Comparison of ENCODE assay signal across 3 cellular contexts in genomic region chrX:85026170-85026569, GRCh38.
TF ChIP-seq lines count a peak whose summit lies in the region.

No MANE protein-coding gene starts in this region.

TF ChIP-seq in A549, 52 proteins besides CTCF, POLR2A, EP300 and RAD21:
- TF ChIP-seq EHF (CRISPR knock-in tag; IDR thresholded peaks at IDR 0.05), result no peak
- no peak for TF ChIP-seq RARB (CRISPR knock-in tag; IDR thresholded peaks at IDR 0.05)
- TF ChIP-seq CBX8 (IDR thresholded peaks at IDR 0.05), result no peak
- TF ChIP-seq RCOR1 (IDR thresholded peaks at IDR 0.05; ENCODE audit: low read depth, low read length), result no peak
- TF ChIP-seq ZSCAN20 (CRISPR knock-in tag; IDR thresholded peaks at IDR 0.05), result no peak
- TF ChIP-seq GATA3 (IDR thresholded peaks at IDR 0.05; ENCODE audit: borderline replicate concordance), result no peak
- TF ChIP-seq SREBF2 (IDR thresholded peaks at IDR 0.05), result no peak
- no peak for TF ChIP-seq CHD4 (IDR thresholded peaks at IDR 0.05; ENCODE audit: borderline replicate concordance)
- no peak for TF ChIP-seq POLR2AphosphoS2 (conservative IDR thresholded peaks at IDR 0.05; ENCODE audit: low read length)
- TF ChIP-seq, protein P1, sequence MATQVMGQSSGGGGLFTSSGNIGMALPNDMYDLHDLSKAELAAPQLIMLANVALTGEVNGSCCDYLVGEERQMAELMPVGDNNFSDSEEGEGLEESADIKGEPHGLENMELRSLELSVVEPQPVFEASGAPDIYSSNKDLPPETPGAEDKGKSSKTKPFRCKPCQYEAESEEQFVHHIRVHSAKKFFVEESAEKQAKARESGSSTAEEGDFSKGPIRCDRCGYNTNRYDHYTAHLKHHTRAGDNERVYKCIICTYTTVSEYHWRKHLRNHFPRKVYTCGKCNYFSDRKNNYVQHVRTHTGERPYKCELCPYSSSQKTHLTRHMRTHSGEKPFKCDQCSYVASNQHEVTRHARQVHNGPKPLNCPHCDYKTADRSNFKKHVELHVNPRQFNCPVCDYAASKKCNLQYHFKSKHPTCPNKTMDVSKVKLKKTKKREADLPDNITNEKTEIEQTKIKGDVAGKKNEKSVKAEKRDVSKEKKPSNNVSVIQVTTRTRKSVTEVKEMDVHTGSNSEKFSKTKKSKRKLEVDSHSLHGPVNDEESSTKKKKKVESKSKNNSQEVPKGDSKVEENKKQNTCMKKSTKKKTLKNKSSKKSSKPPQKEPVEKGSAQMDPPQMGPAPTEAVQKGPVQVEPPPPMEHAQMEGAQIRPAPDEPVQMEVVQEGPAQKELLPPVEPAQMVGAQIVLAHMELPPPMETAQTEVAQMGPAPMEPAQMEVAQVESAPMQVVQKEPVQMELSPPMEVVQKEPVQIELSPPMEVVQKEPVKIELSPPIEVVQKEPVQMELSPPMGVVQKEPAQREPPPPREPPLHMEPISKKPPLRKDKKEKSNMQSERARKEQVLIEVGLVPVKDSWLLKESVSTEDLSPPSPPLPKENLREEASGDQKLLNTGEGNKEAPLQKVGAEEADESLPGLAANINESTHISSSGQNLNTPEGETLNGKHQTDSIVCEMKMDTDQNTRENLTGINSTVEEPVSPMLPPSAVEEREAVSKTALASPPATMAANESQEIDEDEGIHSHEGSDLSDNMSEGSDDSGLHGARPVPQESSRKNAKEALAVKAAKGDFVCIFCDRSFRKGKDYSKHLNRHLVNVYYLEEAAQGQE (IDR thresholded peaks at IDR 0.05), result no peak
- no peak for TF ChIP-seq PHF8 (IDR thresholded peaks at IDR 0.05; ENCODE audit: borderline replicate concordance, low read depth)
- no peak for TF ChIP-seq SMC3 (IDR thresholded peaks at IDR 0.05)
- TF ChIP-seq CHD2 (IDR thresholded peaks at IDR 0.05; ENCODE audit: low read length, partially characterized antibody), result no peak
- TF ChIP-seq KDM1A (IDR thresholded peaks at IDR 0.05; ENCODE audit: low read depth), result no peak
- TF ChIP-seq ZFP36 (IDR thresholded peaks at IDR 0.05; ENCODE audit: borderline replicate concordance, partially characterized antibody), result no peak
- no peak for TF ChIP-seq HEYL (CRISPR knock-in tag; IDR thresholded peaks at IDR 0.05)

TF ChIP-seq in SK-N-SH treated with all-trans-retinoic acid at 6 μM for 48 hours, 23 proteins besides CTCF, POLR2A, EP300 and RAD21 (continues in another document):
- TF ChIP-seq TSHZ2 (CRISPR knock-in tag; IDR thresholded peaks at IDR 0.05), result no peak
- TF ChIP-seq RARB (CRISPR knock-in tag; IDR thresholded peaks at IDR 0.05), result no peak
- no peak for TF ChIP-seq ZNF565 (CRISPR knock-in tag; conservative IDR thresholded peaks at IDR 0.05; ENCODE audit: low read depth)
- TF ChIP-seq ZNF8 (CRISPR knock-in tag; IDR thresholded peaks at IDR 0.05), result no peak
- TF ChIP-seq TCF4 (CRISPR knock-in tag; IDR thresholded peaks at IDR 0.05; ENCODE audit: borderline replicate concordance), result no peak
- no peak for TF ChIP-seq ESRRG (CRISPR knock-in tag; IDR thresholded peaks at IDR 0.05)
- no peak for TF ChIP-seq CREB5 (CRISPR knock-in tag; IDR thresholded peaks at IDR 0.05; ENCODE audit: low read depth)
- no peak for TF ChIP-seq GLIS3 (CRISPR knock-in tag; IDR thresholded peaks at IDR 0.05)
- no peak for TF ChIP-seq POU6F1 (CRISPR knock-in tag; IDR thresholded peaks at IDR 0.05; ENCODE audit: borderline replicate concordance, low read depth)
- TF ChIP-seq CSDC2 (CRISPR knock-in tag; IDR thresholded peaks at IDR 0.05), result no peak
- no peak for TF ChIP-seq ARNTL (CRISPR knock-in tag; IDR thresholded peaks at IDR 0.05; ENCODE audit: borderline replicate concordance, low read depth)
- no peak for TF ChIP-seq PPARA (CRISPR knock-in tag; IDR thresholded peaks at IDR 0.05; ENCODE audit: borderline replicate concordance)
- TF ChIP-seq OSR1 (CRISPR knock-in tag; IDR thresholded peaks at IDR 0.05), result no peak
- no peak for TF ChIP-seq BACH2 (CRISPR knock-in tag; IDR thresholded peaks at IDR 0.05; ENCODE audit: borderline replicate concordance)
- no peak for TF ChIP-seq ZC3H10 (CRISPR knock-in tag; IDR thresholded peaks at IDR 0.05)
- no peak for TF ChIP-seq TOX (CRISPR knock-in tag; IDR thresholded peaks at IDR 0.05; ENCODE audit: borderline replicate concordance)

TF ChIP-seq in SK-N-SH, 30 proteins besides CTCF, POLR2A, EP300 and RAD21:
- no peak for TF ChIP-seq TAF1 (IDR thresholded peaks at IDR 0.05; ENCODE audit: borderline replicate concordance, low read depth, low read length)
- no peak for TF ChIP-seq GATA2 (CRISPR knock-in tag; IDR thresholded peaks at IDR 0.05)
- no peak for TF ChIP-seq ELF1 (IDR thresholded peaks at IDR 0.05)
- no peak for TF ChIP-seq PBX3 (IDR thresholded peaks at IDR 0.05)
- no peak for TF ChIP-seq IRF3 (IDR thresholded peaks at IDR 0.05; ENCODE audit: low read depth, low read length)
- TF ChIP-seq USF1 (IDR thresholded peaks at IDR 0.05; ENCODE audit: borderline replicate concordance, low read depth), result no peak
- no peak for TF ChIP-seq MAX (IDR thresholded peaks at IDR 0.05; ENCODE audit: low read depth)
- TF ChIP-seq, protein P1 (IDR thresholded peaks at IDR 0.05; ENCODE audit: low read depth, low read length), result no peak
- TF ChIP-seq TCF12 (IDR thresholded peaks at IDR 0.05), result no peak
